ENCODE assay signal across 9 cellular contexts in the genomic region with DNA sequence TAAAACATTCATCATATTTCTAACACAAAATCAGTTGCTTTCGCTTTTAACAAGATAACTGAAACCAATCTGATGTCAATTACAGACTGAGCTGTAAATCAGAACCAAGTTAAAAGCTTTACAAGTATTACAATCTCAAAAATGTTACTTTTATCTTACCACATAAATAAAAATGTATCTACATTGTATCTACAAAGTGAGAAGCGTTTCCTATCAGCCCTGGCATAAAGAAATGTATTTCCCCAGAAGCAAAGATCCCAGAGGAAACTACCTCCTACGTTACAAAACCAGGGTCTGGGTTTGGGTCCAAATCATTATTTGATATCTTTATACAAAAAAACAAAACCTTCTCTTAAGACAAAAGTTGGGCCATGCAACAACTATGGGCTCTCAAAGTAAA. TPM values are rescaled to one million over a fixed set of nuclear protein-coding genes. Genes with fewer than 3 reads are reported as not detected.
A peak's percentile ranks its signal among the peaks of the same experiment; 100 is the strongest.
DNase-seq lines count a peak whose midpoint lies in the region; ATAC-seq and TF ChIP-seq lines count a peak whose summit lies in the region.
"Had no signal": no experiment of that assay in that cellular context is flagged by ENCODE, and none has a peak within 500 bp of the region (broad histone marks: within the 10 kb centered on the region; RNA-seq: fewer than 3 reads in every experiment).

No MANE protein-coding gene starts in this region.

- no peaks in the 10 kb centered on the region for H3K36me3 Mint-ChIP-seq in activated naive CD4-positive, alpha-beta T cell treated with anti-CD3 and anti-CD28 coated beads, Interleukin-2, amount 50 U/mL, for 24 hours
- H3K36me3 Mint-ChIP-seq in MCF 10A (ENCODE audit: insufficient read depth, unreplicated experiment) (peaks cover 5% of the 10 kb centered on the region), type B pancreatic cell (peaks cover 6% of the 10 kb centered on the region)

- intact Hi-C loops in MCF 10A (cut with micrococcal nuclease): loop anchor here (5.0 kb wide), 1 partner anchor 81 kb away; no protein-coding TSS in a partner anchor

- no peak for DNase-seq in activated naive CD4-positive, alpha-beta T cell (lab: John Stamatoyannopoulos, UW)
- no peak for DNase-seq in MCF 10A (ENCODE audit: unreplicated experiment)
- no peak for DNase-seq in mesenchymal stem cell
- DNase-seq in type B pancreatic cell (ENCODE audit: extremely low spot score, unreplicated experiment): no peak
- DNase-seq in AG08395 (ENCODE audit: low spot score): no peak
- DNase-seq in inferior parietal cortex (ENCODE audit: extremely low spot score): no peak
- DNase-seq: NCI-H774 had no signal

- H2BK120ac ChIP-seq in mesenchymal stem cell (ENCODE audit: low read depth, low read length): no peak overlapping the region

- H2BK5ac ChIP-seq in mesenchymal stem cell (ENCODE audit: low read depth, low read length, poor library complexity, severe bottlenecking): no peak overlapping the region

- peak overlapping the region; percentile 90 for H3K9ac ChIP-seq in mesenchymal stem cell (ENCODE audit: low read length)

- H3K9me3 Mint-ChIP-seq in activated naive CD4-positive, alpha-beta T cell treated with anti-CD3 and anti-CD28 coated beads, Interleukin-2, amount 50 U/mL, for 24 hours: no peaks in the 10 kb centered on the region
- H3K9me3 Mint-ChIP-seq in MCF 10A (ENCODE audit: unreplicated experiment): no peaks in the 10 kb centered on the region
- no peaks in the 10 kb centered on the region for H3K9me3 Mint-ChIP-seq in type B pancreatic cell

- H2AFZ ChIP-seq in mesenchymal stem cell (ENCODE audit: low read depth, low read length): no peak overlapping the region

- peak overlapping the region; percentile 92 for H3K27ac ChIP-seq in mesenchymal stem cell (ENCODE audit: low read length, poor library complexity, severe bottlenecking)

- H3K23ac ChIP-seq in mesenchymal stem cell (ENCODE audit: low read length in 2 of 2): no peak overlapping the region

- WGBS in mesenchymal stem cell: 84% methylated on average over 3 of the region's 3 CpGs

- BruUV-seq in MCF 10A (replicated peaks; lab: Mats Ljungman, UMichigan): no TSS peak

- H4K8ac ChIP-seq in mesenchymal stem cell (ENCODE audit: low read length): no peak overlapping the region

- H2AK5ac ChIP-seq in mesenchymal stem cell (ENCODE audit: low read length, severe bottlenecking): no peak overlapping the region

- H3K4ac ChIP-seq in mesenchymal stem cell (ENCODE audit: low read depth in 1 of 2, low read length in 2 of 2): no peak overlapping the region

- no peaks in the 10 kb centered on the region for H3K27me3 Mint-ChIP-seq in activated naive CD4-positive, alpha-beta T cell treated with anti-CD3 and anti-CD28 coated beads, Interleukin-2, amount 50 U/mL, for 24 hours
- H3K27me3 Mint-ChIP-seq in MCF 10A (ENCODE audit: insufficient read depth, unreplicated experiment) (no peaks in the 10 kb centered on the region), type B pancreatic cell (no peaks in the 10 kb centered on the region)

- ATAC-seq in GM19455 (IDR thresholded peaks at IDR 0.05; ENCODE audit: unreplicated experiment): no peak

- H3K18ac ChIP-seq in mesenchymal stem cell (ENCODE audit: low read depth in 1 of 2, low read length in 2 of 2): no peak overlapping the region

- no peaks in the 10 kb centered on the region for H3K9me3 ChIP-seq in mesenchymal stem cell (ENCODE audit: control insufficient read depth, low read length)

- H3K27me3 ChIP-seq in mesenchymal stem cell (ENCODE audit: control insufficient read depth in 1 of 2, insufficient read depth in 1 of 2, low read length in 2 of 2): no peaks in the 10 kb centered on the region

- TF ChIP-seq CTCF in MCF 10A (IDR thresholded peaks at IDR 0.05; ENCODE audit: unreplicated experiment): no peak
- no peak for TF ChIP-seq CTCF in type B pancreatic cell (conservative IDR thresholded peaks at IDR 0.05)

- no peak overlapping the region for H3K14ac ChIP-seq in mesenchymal stem cell (ENCODE audit: low read length in 2 of 2)

- no peaks in the 10 kb centered on the region for H3K79me1 ChIP-seq in mesenchymal stem cell (replicated peaks; ENCODE audit: low read length, poor library complexity, severe bottlenecking)

- H3K4me2 ChIP-seq in mesenchymal stem cell (ENCODE audit: low read length, poor library complexity, severe bottlenecking): peak overlapping the region; percentile 79

- H3K36me3 ChIP-seq in mesenchymal stem cell (ENCODE audit: control insufficient read depth in 1 of 2, insufficient read depth in 2 of 2, low read depth in 1 of 2, low read length in 2 of 2): peaks cover 0 to 2% of the 10 kb centered on the region in 2 experiments

- H3K4me3 Mint-ChIP-seq in activated naive CD4-positive, alpha-beta T cell treated with anti-CD3 and anti-CD28 coated beads, Interleukin-2, amount 50 U/mL, for 24 hours: peak overlapping the region; percentile 90
- H3K4me3 Mint-ChIP-seq in MCF 10A (ENCODE audit: unreplicated experiment): peak overlapping the region; percentile 92
- H3K4me3 Mint-ChIP-seq in type B pancreatic cell: peak overlapping the region; percentile 87

- H2BK12ac ChIP-seq in mesenchymal stem cell (ENCODE audit: low read length in 2 of 2): no peak overlapping the region

- H2BK15ac ChIP-seq in mesenchymal stem cell (ENCODE audit: low read depth, poor library complexity, severe bottlenecking): no peak overlapping the region

- no peak overlapping the region for H4K91ac ChIP-seq in mesenchymal stem cell (ENCODE audit: low read length)

- H3K27ac Mint-ChIP-seq in activated naive CD4-positive, alpha-beta T cell treated with anti-CD3 and anti-CD28 coated beads, Interleukin-2, amount 50 U/mL, for 24 hours: peak overlapping the region; percentile 90
- peak overlapping the region; percentile 76 for H3K27ac Mint-ChIP-seq in MCF 10A (ENCODE audit: low read depth, unreplicated experiment)
- peak overlapping the region; percentile 87 for H3K27ac Mint-ChIP-seq in type B pancreatic cell

- CTCF ChIA-PET in MCF 10A (lab: Yijun Ruan, JAX): no interaction called here

- H3K4me1 ChIP-seq in mesenchymal stem cell (ENCODE audit: control insufficient read depth, insufficient read depth, low read depth, low read length): peaks cover 12% of the 10 kb centered on the region

- POLR2A ChIA-PET in MCF 10A (lab: Yijun Ruan, JAX): interaction anchor here (0.6 to 2.6 kb wide), 14 partner anchors 11 to 263 kb away, joined by 3 to 22 read pairs (median 6); a partner anchor contains a TSS

- H3K4me1 Mint-ChIP-seq in activated naive CD4-positive, alpha-beta T cell treated with anti-CD3 and anti-CD28 coated beads, Interleukin-2, amount 50 U/mL, for 24 hours: peaks cover 61% of the 10 kb centered on the region
- peaks cover 42% of the 10 kb centered on the region for H3K4me1 Mint-ChIP-seq in MCF 10A (ENCODE audit: insufficient read depth, unreplicated experiment)
- H3K4me1 Mint-ChIP-seq in type B pancreatic cell (ENCODE audit: unreplicated experiment): peaks cover 52% of the 10 kb centered on the region

- H3K4me3 ChIP-seq in mesenchymal stem cell (ENCODE audit: insufficient read depth in 1 of 2, low read depth in 1 of 2, low read length in 2 of 2): peak overlapping the region in 1 of 2 experiments; percentile 88

RNA-seq across cellular contexts. Expression of a gene that starts 2.6 kb away (rescaled TPM):
- total RNA-seq in MCF 10A (2022) (19.9 and 20.3 TPM in 2 replicates), type B pancreatic cell (ENCODE audit: low replicate concordance) (22.1 and 31.3 TPM in 2 replicates)
- polyA plus RNA-seq in mesenchymal stem cell (2013, experiment 1 of 2): 11.8 TPM
- polyA plus RNA-seq in mesenchymal stem cell (2013, experiment 2 of 2): 12.5 TPM
